ENCODE assay signal across 15 cellular contexts in genomic region chr1:221751267-221751887, GRCh38.
"Had no signal": no experiment of that assay in that cellular context is flagged by ENCODE, and none has a peak within 500 bp of the region (broad histone marks: within the 10 kb centered on the region; RNA-seq: fewer than 3 reads in every experiment).

No MANE protein-coding gene starts in this region.

- DNase-seq: activated CD4-positive, alpha-beta T cell treated with anti-CD3 and anti-CD28 coated beads, Interleukin-2, amount 50 U/mL, for 48 hours; activated gamma-delta T cell; activated naive CD8-positive, alpha-beta T cell treated with anti-CD3 and anti-CD28 coated beads for 36 hours; activated T-cell treated with anti-CD3 and anti-CD28 coated beads, Interleukin-2, amount 50 U/mL, for 48 hours; aorta; endodermal cell; erythroblast; retina; stimulated activated CD4-positive, alpha-beta T cell treated with anti-CD3 and anti-CD28 coated beads, Interleukin-4, amount 100 ng/mL, for 1 hour; stimulated activated CD8-positive, alpha-beta memory T cell treated with anti-CD3 and anti-CD28 coated beads, Interleukin-4, amount 100 ng/mL, for 48 hours; stimulated activated naive CD8-positive, alpha-beta T cell treated with anti-CD3 and anti-CD28 coated beads, Interleukin-15, amount 100 ng/mL, for 72 hours; testis; uterus had no signal

- FAIRE-seq: TTC549 had no signal

- ATAC-seq: activated CD4-positive, CD25-positive, alpha-beta regulatory T cell treated with anti-CD3 and anti-CD28 coated beads, Interleukin-2, amount 50 U/mL, for 24 hours; stimulated activated naive CD8-positive, alpha-beta T cell treated with anti-CD3 and anti-CD28 coated beads, Interleukin-15, amount 100 ng/mL, for 72 hours had no signal
